4 cellular contexts compared by ENCODE assay signal in genomic region chr5:1339139-1339817, GRCh38. TPM values are rescaled to one million over a fixed set of nuclear protein-coding genes. Genes with fewer than 3 reads are reported as not detected.
"Had no signal": no experiment of that assay in that cellular context is flagged by ENCODE, and none has a peak within 500 bp of the region (broad histone marks: within the 10 kb centered on the region; RNA-seq: fewer than 3 reads in every experiment).

No MANE protein-coding gene starts in this region.

RNA-seq across cellular contexts. Expression of gene TERT, which starts 44.4 kb away (rescaled TPM):
- total RNA-seq: Right ventricle myocardium inferior, RPMI7951, SJCRH30 had no signal
- polyA plus RNA-seq: IgD-negative memory B cell had no signal
